In genomic region chr19:17289489-17289888, GRCh38 we compare ENCODE assay signal across 8 cellular contexts. TPM values are rescaled to one million over a fixed set of nuclear protein-coding genes. Genes with fewer than 3 reads are reported as not detected.
DNase-seq lines count a peak whose midpoint lies in the region; ATAC-seq, FAIRE-seq and TF ChIP-seq lines count a peak whose summit lies in the region.

No MANE protein-coding gene starts in this region.

- H3K4me3 ChIP-seq in psoas muscle: peak overlapping the region; percentile 25

- no peak for FAIRE-seq in HTR-8/SVneo (lab: Jason Lieb, UNC)

- H3K36me3 ChIP-seq in psoas muscle (ENCODE audit: insufficient read depth in 1 of 2, low read depth in 1 of 2): no peaks in the 10 kb centered on the region

- intact Hi-C loops in psoas muscle (cut with DNase I): no loop called here

- WGBS in psoas muscle, 3 donors: 14 to 21% (median 17%) methylated on average over 22 of the region's 22 CpGs

- H3K27ac Mint-ChIP-seq in type B pancreatic cell: no peak overlapping the region

- no peak overlapping the region for H3K4me3 Mint-ChIP-seq in type B pancreatic cell

- no peaks in the 10 kb centered on the region for H3K27me3 Mint-ChIP-seq in type B pancreatic cell

- peaks cover 4% of the 10 kb centered on the region for H3K4me1 Mint-ChIP-seq in type B pancreatic cell (ENCODE audit: unreplicated experiment)

- peak overlapping the region; percentile 41 for H3K27ac ChIP-seq in psoas muscle

- H3K9me3 ChIP-seq in psoas muscle: no peaks in the 10 kb centered on the region

- H3K36me3 Mint-ChIP-seq in type B pancreatic cell: no peaks in the 10 kb centered on the region

- H3K9me3 Mint-ChIP-seq in type B pancreatic cell: no peaks in the 10 kb centered on the region

- H3K4me1 ChIP-seq in psoas muscle: no peaks in the 10 kb centered on the region

- no peaks in the 10 kb centered on the region for H3K27me3 ChIP-seq in psoas muscle (ENCODE audit: insufficient read depth in 3 of 3, low read length in 2 of 3)

- peak; percentile 73 to 85 (median 77) for ATAC-seq in psoas muscle

- DNase-seq in AG20443 (ENCODE audit: low spot score): peak; percentile 95
- peak; percentile 60 for DNase-seq in HTR-8/SVneo (ENCODE audit: insufficient read length, low spot score)
- peak; percentile 18 for DNase-seq in activated CD4-positive, alpha-beta T cell treated with anti-CD3 and anti-CD28 coated beads, Interleukin-2, amount 50 U/mL, for 1 hour
- DNase-seq in germinal center (ENCODE audit: low spot score): peak; percentile 91
- DNase-seq in psoas muscle: peak; percentile 75 to 79
- DNase-seq in NCI-H128 (lab: John Stamatoyannopoulos, UW; ENCODE audit: unreplicated experiment): no peak
- DNase-seq in type B pancreatic cell (ENCODE audit: extremely low spot score, unreplicated experiment): no peak
- DNase-seq in NCI-H345 treated with DMSO at 0.1 percent for 48 hours (lab: John Stamatoyannopoulos, UW; ENCODE audit: unreplicated experiment): no peak

- no peak for TF ChIP-seq CTCF in psoas muscle (IDR thresholded peaks at IDR 0.05)
- TF ChIP-seq CTCF in type B pancreatic cell (conservative IDR thresholded peaks at IDR 0.05): no peak

RNA-seq across cellular contexts. Expression of gene ANKLE1, which starts 7.8 kb away (rescaled TPM):
- total RNA-seq in psoas muscle (under 1 TPM in 2 of 4 donors, not detected in 2; 0.13 to 0.26 TPM), type B pancreatic cell (ENCODE audit: low replicate concordance) (1.3 and 5.9 TPM in 2 replicates)
- under 1 TPM; 0.07 to 0.20 (median 0.10) TPM for polyA plus RNA-seq in psoas muscle

RNA-seq across cellular contexts. Expression of gene ABHD8, which starts 13.7 kb away (rescaled TPM):
- total RNA-seq in psoas muscle: 10 to 100 TPM in 1 of 4 donors, 1 to 10 TPM in 3; 6.1 to 17.9 (median 7.6) TPM
- 10 to 100 TPM; 12.3 to 26.8 (median 15.0) TPM for polyA plus RNA-seq in psoas muscle
- 11.6 and 14.3 TPM in 2 replicates for total RNA-seq in type B pancreatic cell (ENCODE audit: low replicate concordance)

RNA-seq across cellular contexts. Expression of gene MRPL34, which starts 16.2 kb away (rescaled TPM):
- total RNA-seq in psoas muscle (100 to 1,000 TPM; 105 to 217 (median 139) TPM), type B pancreatic cell (ENCODE audit: low replicate concordance) (79.2 and 111 TPM in 2 replicates)
- 100 to 1,000 TPM; 330 to 558 (median 365) TPM for polyA plus RNA-seq in psoas muscle

RNA-seq across cellular contexts. Expression of gene DDA1, which starts 19.9 kb away (rescaled TPM):
- total RNA-seq in psoas muscle (10 to 100 TPM; 21.5 to 35.4 (median 27.9) TPM), type B pancreatic cell (ENCODE audit: low replicate concordance) (38.7 and 46.0 TPM in 2 replicates)
- polyA plus RNA-seq in psoas muscle: 10 to 100 TPM; 47.2 to 90.4 (median 75.0) TPM

RNA-seq across cellular contexts. Expression of gene BABAM1, which starts 22.2 kb away (rescaled TPM):
- total RNA-seq in psoas muscle: 10 to 100 TPM; 70.0 to 97.0 (median 88.7) TPM
- 100 to 1,000 TPM in 1 of 3 donors, 10 to 100 TPM in 2; 86.8 to 145 (median 92.9) TPM for polyA plus RNA-seq in psoas muscle
- total RNA-seq in type B pancreatic cell (ENCODE audit: low replicate concordance): 84.6 and 93.3 TPM in 2 replicates

Comparison
In these comparisons a context has a peak if more than half of its experiments do, and no peak if none do; other contexts are left out.
1. DNase-seq: peak in AG20443 (single experiment), HTR-8/SVneo (single experiment), activated CD4-positive, alpha-beta T cell treated with anti-CD3 and anti-CD28 coated beads, Interleukin-2, amount 50 U/mL, for 1 hour (single experiment), germinal center (single experiment) and psoas muscle (2 of 2); none in NCI-H128 (single experiment), type B pancreatic cell (single experiment) and NCI-H345 treated with DMSO at 0.1 percent for 48 hours (single experiment).